Comparison of ENCODE assay signal across 18 cellular contexts in genomic region chr3:175564335-175564734, GRCh38.
DNase-seq lines count a peak whose midpoint lies in the region; ATAC-seq and TF ChIP-seq lines count a peak whose summit lies in the region.
"Had no signal": no experiment of that assay in that cellular context is flagged by ENCODE, and none has a peak within 500 bp of the region (broad histone marks: within the 10 kb centered on the region; RNA-seq: fewer than 3 reads in every experiment).

No MANE protein-coding gene starts in this region.

- POLR2A ChIA-PET in naive thymus-derived CD4-positive, alpha-beta T cell (lab: Charles Lee): no interaction called here

- no peak overlapping the region for H3K27ac Mint-ChIP-seq in naive thymus-derived CD4-positive, alpha-beta T cell
- H3K27ac Mint-ChIP-seq: CD14-positive monocyte; CD4-positive, alpha-beta memory T cell; HFFc6 had no signal

- no peak overlapping the region for H4K8ac ChIP-seq in mesenchymal stem cell (ENCODE audit: low read length)

- no peak overlapping the region for H3K4ac ChIP-seq in mesenchymal stem cell (ENCODE audit: low read depth in 1 of 2, low read length in 2 of 2)

- H2BK120ac ChIP-seq in mesenchymal stem cell (ENCODE audit: low read depth, low read length): no peak overlapping the region

- no peaks in the 10 kb centered on the region for H3K4me1 Mint-ChIP-seq in naive thymus-derived CD4-positive, alpha-beta T cell
- H3K4me1 Mint-ChIP-seq: CD14-positive monocyte; CD4-positive, alpha-beta memory T cell had no signal

- H3K4me3 ChIP-seq in choroid plexus epithelial cell (ENCODE audit: low read depth, low read length) (no peak overlapping the region), mesenchymal stem cell (ENCODE audit: insufficient read depth in 1 of 2, low read depth in 1 of 2, low read length in 2 of 2) (no peak overlapping the region)
- H3K4me3 ChIP-seq in naive thymus-derived CD4-positive, alpha-beta T cell (ENCODE audit: low read length): no peak overlapping the region
- H3K4me3 ChIP-seq: BLaER1 had no signal

- no peak overlapping the region for H4K91ac ChIP-seq in mesenchymal stem cell (ENCODE audit: low read length)

- H3K9me3 Mint-ChIP-seq in naive thymus-derived CD4-positive, alpha-beta T cell: peaks cover 0 to 19% (median 3%) of the 10 kb centered on the region in 11 donors
- H3K9me3 Mint-ChIP-seq: HFFc6 had no signal

- H3K36me3 ChIP-seq in mesenchymal stem cell (ENCODE audit: control insufficient read depth in 1 of 2, insufficient read depth in 2 of 2, low read depth in 1 of 2, low read length in 2 of 2): no peaks in the 10 kb centered on the region
- no peaks in the 10 kb centered on the region for H3K36me3 ChIP-seq in naive thymus-derived CD4-positive, alpha-beta T cell (ENCODE audit: control insufficient read depth in 2 of 3, insufficient read depth in 3 of 3, low read length in 3 of 3)
- H3K36me3 ChIP-seq: BLaER1 had no signal

- no peak for ATAC-seq in naive thymus-derived CD4-positive, alpha-beta T cell
- ATAC-seq in GM21360 (IDR thresholded peaks at IDR 0.05; ENCODE audit: unreplicated experiment): no peak
- ATAC-seq: HCT116, HepG2 had no signal

- no peak overlapping the region for H2AFZ ChIP-seq in mesenchymal stem cell (ENCODE audit: low read depth, low read length)

- no peak overlapping the region for H3K14ac ChIP-seq in mesenchymal stem cell (ENCODE audit: low read length in 2 of 2)

- intact Hi-C loops in naive thymus-derived CD4-positive, alpha-beta T cell (cut with micrococcal nuclease): no loop called here

- H3K4me3 Mint-ChIP-seq in naive thymus-derived CD4-positive, alpha-beta T cell: no peak overlapping the region
- H3K4me3 Mint-ChIP-seq: CD14-positive monocyte; CD4-positive, alpha-beta memory T cell; HFFc6 had no signal

- no peak overlapping the region for H2AK5ac ChIP-seq in mesenchymal stem cell (ENCODE audit: low read length, severe bottlenecking)

- no peaks in the 10 kb centered on the region for H3K79me1 ChIP-seq in mesenchymal stem cell (replicated peaks; ENCODE audit: low read length, poor library complexity, severe bottlenecking)

- no peaks in the 10 kb centered on the region for H3K27me3 Mint-ChIP-seq in naive thymus-derived CD4-positive, alpha-beta T cell
- H3K27me3 Mint-ChIP-seq: CD4-positive, alpha-beta memory T cell had no signal

- no CpG with 5 or more reads among the region's 1 CpG for WGBS in mesenchymal stem cell

- H3K27ac ChIP-seq in mesenchymal stem cell (ENCODE audit: low read length, poor library complexity, severe bottlenecking): no peak overlapping the region
- no peak overlapping the region for H3K27ac ChIP-seq in naive thymus-derived CD4-positive, alpha-beta T cell (ENCODE audit: low read depth, low read length)
- H3K27ac ChIP-seq: BLaER1 had no signal

- H3K4me2 ChIP-seq in mesenchymal stem cell (ENCODE audit: low read length, poor library complexity, severe bottlenecking): no peak overlapping the region
- H3K4me2 ChIP-seq: BLaER1 had no signal

- H3K18ac ChIP-seq in mesenchymal stem cell (ENCODE audit: low read depth in 1 of 2, low read length in 2 of 2): no peak overlapping the region

- H3K9me3 ChIP-seq in mesenchymal stem cell (ENCODE audit: control insufficient read depth, low read length): no peaks in the 10 kb centered on the region
- H3K9me3 ChIP-seq in naive thymus-derived CD4-positive, alpha-beta T cell (ENCODE audit: control insufficient read depth in 2 of 3, low read length in 3 of 3): no peaks in the 10 kb centered on the region

- H3K27me3 ChIP-seq in mesenchymal stem cell (ENCODE audit: control insufficient read depth in 1 of 2, insufficient read depth in 1 of 2, low read length in 2 of 2): no peaks in the 10 kb centered on the region
- H3K27me3 ChIP-seq in naive thymus-derived CD4-positive, alpha-beta T cell (ENCODE audit: control insufficient read depth in 2 of 2, insufficient read depth in 2 of 2, low read length in 2 of 2): no peaks in the 10 kb centered on the region
- H3K27me3 ChIP-seq: BLaER1 had no signal

- H3K9ac ChIP-seq in mesenchymal stem cell (ENCODE audit: low read length): no peak overlapping the region
- H3K9ac ChIP-seq: BLaER1 had no signal

- H2BK5ac ChIP-seq in mesenchymal stem cell (ENCODE audit: low read depth, low read length, poor library complexity, severe bottlenecking): no peak overlapping the region

- H3K23ac ChIP-seq in mesenchymal stem cell (ENCODE audit: low read length in 2 of 2): no peak overlapping the region

- DNase-seq in RPMI8226: peak; percentile 15
- DNase-seq in choroid plexus epithelial cell (ENCODE audit: low read depth): peak; percentile 4
- DNase-seq in mesenchymal stem cell: peak; percentile 11
- DNase-seq in naive thymus-derived CD4-positive, alpha-beta T cell: no peak
- no peak for DNase-seq in DMS 273 treated with DMSO at 0.1 percent for 48 hours (lab: John Stamatoyannopoulos, UW)
- no peak for DNase-seq in COR-L47 (lab: John Stamatoyannopoulos, UW)
- DNase-seq: ACHN; Calu3; CD4-positive, alpha-beta memory T cell; GOT3; H7; HFFc6; KG1 had no signal

- no peak overlapping the region for H2BK12ac ChIP-seq in mesenchymal stem cell (ENCODE audit: low read length in 2 of 2)

- H2BK15ac ChIP-seq in mesenchymal stem cell (ENCODE audit: low read depth, poor library complexity, severe bottlenecking): no peak overlapping the region

- CTCF ChIA-PET in naive thymus-derived CD4-positive, alpha-beta T cell (lab: Charles Lee): no interaction called here

- H3K36me3 Mint-ChIP-seq in naive thymus-derived CD4-positive, alpha-beta T cell: no peaks in the 10 kb centered on the region
- H3K36me3 Mint-ChIP-seq: CD14-positive monocyte; CD4-positive, alpha-beta memory T cell had no signal

- no peak for TF ChIP-seq CTCF in choroid plexus epithelial cell (conservative IDR thresholded peaks at IDR 0.05; ENCODE audit: low read depth, low read length)

- no peaks in the 10 kb centered on the region for H3K4me1 ChIP-seq in mesenchymal stem cell (ENCODE audit: control insufficient read depth, insufficient read depth, low read depth, low read length)
- no peaks in the 10 kb centered on the region for H3K4me1 ChIP-seq in naive thymus-derived CD4-positive, alpha-beta T cell (ENCODE audit: control insufficient read depth in 2 of 2, insufficient read depth in 2 of 2, low read length in 2 of 2)
- H3K4me1 ChIP-seq: BLaER1 had no signal

Comparison
In these comparisons a context has a peak if more than half of its experiments do, and no peak if none do; other contexts are left out.
1. DNase-seq: peak in RPMI8226 (single experiment), choroid plexus epithelial cell (single experiment) and mesenchymal stem cell (single experiment); none in naive thymus-derived CD4-positive, alpha-beta T cell (0 of 9), DMS 273 treated with DMSO at 0.1 percent for 48 hours (single experiment) and COR-L47 (single experiment).